In genomic region chr2:165827921-165828276, GRCh38 we compare ENCODE assay signal across 24 cellular contexts. TPM values are rescaled to one million over a fixed set of nuclear protein-coding genes. Genes with fewer than 3 reads are reported as not detected.
DNase-seq lines count a peak whose midpoint lies in the region; ATAC-seq and TF ChIP-seq lines count a peak whose summit lies in the region.
"Had no signal": no experiment of that assay in that cellular context is flagged by ENCODE, and none has a peak within 500 bp of the region (broad histone marks: within the 10 kb centered on the region; RNA-seq: fewer than 3 reads in every experiment).

No MANE protein-coding gene starts in this region.

- H4K20me1 ChIP-seq in GM23248 (ENCODE audit: insufficient read depth): no peaks in the 10 kb centered on the region

- intact Hi-C loops in esophagus squamous epithelium (cut with DNase I): no loop called here

- H3K4me1 ChIP-seq in endocrine pancreas (ENCODE audit: control insufficient read depth, insufficient read depth, low read length) (peaks cover 11% of the 10 kb centered on the region), esophagus squamous epithelium (peaks cover 0 to 6% (median 0%) of the 10 kb centered on the region in 3 donors), HAP-1 (no peaks in the 10 kb centered on the region), GM23248 (ENCODE audit: insufficient read depth) (peaks cover 3% of the 10 kb centered on the region)
- H3K4me1 ChIP-seq: heart left ventricle, transverse colon had no signal

- no peaks in the 10 kb centered on the region for H3K9me2 ChIP-seq in GM23248 (ENCODE audit: insufficient read depth)

- no peak for TF ChIP-seq CTCF in esophagus squamous epithelium (IDR thresholded peaks at IDR 0.05)

- H3F3A ChIP-seq in GM23248 (ENCODE audit: insufficient read depth): peaks cover 2% of the 10 kb centered on the region; the same call in 1 of the 2 replicates

- no peak overlapping the region for H3K27ac ChIP-seq in esophagus squamous epithelium
- H3K27ac ChIP-seq in GM23248: no peak overlapping the region
- H3K27ac ChIP-seq: heart left ventricle, transverse colon had no signal

- H3K4me3 ChIP-seq in endocrine pancreas (ENCODE audit: control insufficient read depth, insufficient read depth, low read length) (peak overlapping the region; percentile 65), esophagus squamous epithelium (no peak overlapping the region), HAP-1 (no peak overlapping the region), GM23248 (no peak overlapping the region)
- H3K4me3 ChIP-seq: heart left ventricle, transverse colon had no signal

- H2AFZ ChIP-seq in GM23248: no peak overlapping the region

- 57 to 76% methylated on average over 1 of the region's 1 CpG for WGBS in esophagus squamous epithelium, 2 donors
- WGBS in GM23248 (ENCODE audit: low coverage in 1 of 2, low lambda C conversion rate in 2 of 2, missing lambda C conversion rate in 2 of 2), 2 experiments: 25 to 54% methylated on average over 1 of the region's 1 CpG

- ATAC-seq in GM21381 (IDR thresholded peaks at IDR 0.05; ENCODE audit: unreplicated experiment) (peak; percentile 27), HG02938 (IDR thresholded peaks at IDR 0.05; ENCODE audit: unreplicated experiment) (peak; percentile 46), GM19463 (IDR thresholded peaks at IDR 0.05; ENCODE audit: unreplicated experiment) (no peak)
- ATAC-seq: activated T-cell treated with anti-CD3 and anti-CD28 coated beads, Interleukin-2, amount 50 U/mL, for 72 hours; heart left ventricle; naive thymus-derived CD4-positive, alpha-beta T cell had no signal

- H3K4me2 ChIP-seq in GM23248 (ENCODE audit: unreplicated experiment): no peak overlapping the region

- no peaks in the 10 kb centered on the region for H3K79me2 ChIP-seq in GM23248 (ENCODE audit: insufficient read depth)

- in situ Hi-C loops in HAP-1 (cut with MboI; ENCODE audit: low sequenced_read_pairs): no loop called here
- in situ Hi-C loops in GM23248 (cut with MboI): no loop called here

- H3K9me3 ChIP-seq in endocrine pancreas (ENCODE audit: control insufficient read depth, low read length) (no peaks in the 10 kb centered on the region), esophagus squamous epithelium (no peaks in the 10 kb centered on the region), HAP-1 (no peaks in the 10 kb centered on the region), GM23248 (ENCODE audit: low read depth) (no peaks in the 10 kb centered on the region)
- H3K9me3 ChIP-seq: heart left ventricle, transverse colon had no signal

- H3K27me3 ChIP-seq in endocrine pancreas (ENCODE audit: control insufficient read depth, insufficient read depth, low read length) (no peaks in the 10 kb centered on the region), esophagus squamous epithelium (no peaks in the 10 kb centered on the region), HAP-1 (ENCODE audit: low read depth) (peaks cover 3% of the 10 kb centered on the region; the same call in 1 of the 2 replicates), GM23248 (replicated peaks; ENCODE audit: insufficient read depth) (no peaks in the 10 kb centered on the region)
- H3K27me3 ChIP-seq: heart left ventricle, transverse colon had no signal

- H3K36me3 ChIP-seq in endocrine pancreas (ENCODE audit: control insufficient read depth, insufficient read depth, low read length) (no peaks in the 10 kb centered on the region), esophagus squamous epithelium (no peaks in the 10 kb centered on the region), HAP-1 (replicated peaks) (no peaks in the 10 kb centered on the region), GM23248 (ENCODE audit: low read depth) (no peaks in the 10 kb centered on the region)
- H3K36me3 ChIP-seq: heart left ventricle, transverse colon had no signal

- DNase-seq in MV-4-11 (lab: John Stamatoyannopoulos, UW): peak; percentile 78
- no peak for DNase-seq in esophagus squamous epithelium (lab: John Stamatoyannopoulos, UW)
- no peak for DNase-seq in HAP-1 (ENCODE audit: low spot score in 2 of 2)
- no peak for DNase-seq in GM23248
- DNase-seq: activated CD4-positive, alpha-beta T cell treated with anti-CD3 and anti-CD28 coated beads, Interleukin-2, amount 10 ng/mL, durations not matched to agents 24 days and 14 days; activated naive CD4-positive, alpha-beta T cell treated with anti-CD3 and anti-CD28 coated beads, Interleukin-2, amount 10 ng/mL, durations not matched to agents 7 days and 5 days; activated T-cell treated with anti-CD3 and anti-CD28 coated beads, Interleukin-2, amount 50 U/mL, for 72 hours; aorta; caudate nucleus; CD4-positive, CD25-positive, alpha-beta regulatory T cell; dermis blood vessel endothelial cell; HCEC 1CT; heart left ventricle; mesenchymal stem cell; naive thymus-derived CD4-positive, alpha-beta T cell; NCI-H1694; NCI-H345; stimulated activated CD4-positive, alpha-beta T cell treated with anti-CD3 and anti-CD28 coated beads, Interleukin-4, amount 100 ng/mL, for 24 hours; transverse colon had no signal

- no peak for TF ChIP-seq POLR2A in esophagus squamous epithelium (IDR thresholded peaks at IDR 0.05)

- H3K9ac ChIP-seq in endocrine pancreas (ENCODE audit: control insufficient read depth, insufficient read depth, low read length) (no peak overlapping the region), GM23248 (no peak overlapping the region)

RNA-seq across cellular contexts. Expression of gene GALNT3, which starts 33.9 kb away (rescaled TPM):
- total RNA-seq in esophagus squamous epithelium: 10 to 100 TPM; 28.4 to 76.0 (median 43.3) TPM
- total RNA-seq in GM23248 (2014; rRNA removed; shearing (Covaris generic)): 1.1 TPM in 1 of 2 replicates, not detected in the other
- polyA plus RNA-seq in GM23248 (2016; fragmentation: Nextera tagmentation; extraction: Ambion mirVana): 0.30 and 0.40 TPM in 2 replicates
- total RNA-seq: G401 had no signal
- polyA plus RNA-seq: naive thymus-derived CD4-positive, alpha-beta T cell had no signal

Comparison
In these comparisons a context has a peak if more than half of its experiments do, and no peak if none do; other contexts are left out.
1. RNA of gene GALNT3, which starts 33.9 kb away (total RNA-seq): 28.4 to 76.0 TPM in esophagus squamous epithelium; 1.1 TPM in GM23248; every median in the first group is over 10 times any median in the second.